ENCODE assay signal across 3 cellular contexts in the genomic region with DNA sequence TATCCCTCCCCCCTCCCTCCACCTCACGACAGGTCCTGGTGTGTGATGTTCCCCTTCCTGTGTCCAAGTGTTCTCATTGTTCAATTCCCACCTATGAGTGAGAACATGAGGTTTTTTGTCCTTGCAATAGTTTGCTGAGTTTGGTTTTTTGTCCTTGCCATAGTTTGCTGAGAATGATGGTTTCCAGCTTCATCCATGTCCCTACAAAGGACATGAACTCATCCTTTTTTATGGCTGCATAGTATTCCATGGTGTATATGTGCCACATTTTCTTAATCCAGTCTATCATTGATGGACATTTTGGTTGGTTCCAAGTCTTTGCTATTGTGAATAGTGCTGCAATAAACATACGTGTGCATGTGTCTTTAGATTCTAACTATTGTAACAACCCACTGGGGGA. TPM values are rescaled to one million over a fixed set of nuclear protein-coding genes. Genes with fewer than 3 reads are reported as not detected.
"Had no signal": no experiment of that assay in that cellular context is flagged by ENCODE, and none has a peak within 500 bp of the region (broad histone marks: within the 10 kb centered on the region; RNA-seq: fewer than 3 reads in every experiment).

No MANE protein-coding gene starts in this region.

RNA-seq across cellular contexts. Expression of a gene that starts 5.2 kb away (rescaled TPM):
- total RNA-seq: LHCN-M2, MCF 10A, NCI-H460 had no signal

RNA-seq across cellular contexts. Expression of a gene that starts 43.6 kb away (rescaled TPM):
- total RNA-seq: MCF 10A, NCI-H460 had no signal
